8 cellular contexts compared by ENCODE assay signal in the genomic region with DNA sequence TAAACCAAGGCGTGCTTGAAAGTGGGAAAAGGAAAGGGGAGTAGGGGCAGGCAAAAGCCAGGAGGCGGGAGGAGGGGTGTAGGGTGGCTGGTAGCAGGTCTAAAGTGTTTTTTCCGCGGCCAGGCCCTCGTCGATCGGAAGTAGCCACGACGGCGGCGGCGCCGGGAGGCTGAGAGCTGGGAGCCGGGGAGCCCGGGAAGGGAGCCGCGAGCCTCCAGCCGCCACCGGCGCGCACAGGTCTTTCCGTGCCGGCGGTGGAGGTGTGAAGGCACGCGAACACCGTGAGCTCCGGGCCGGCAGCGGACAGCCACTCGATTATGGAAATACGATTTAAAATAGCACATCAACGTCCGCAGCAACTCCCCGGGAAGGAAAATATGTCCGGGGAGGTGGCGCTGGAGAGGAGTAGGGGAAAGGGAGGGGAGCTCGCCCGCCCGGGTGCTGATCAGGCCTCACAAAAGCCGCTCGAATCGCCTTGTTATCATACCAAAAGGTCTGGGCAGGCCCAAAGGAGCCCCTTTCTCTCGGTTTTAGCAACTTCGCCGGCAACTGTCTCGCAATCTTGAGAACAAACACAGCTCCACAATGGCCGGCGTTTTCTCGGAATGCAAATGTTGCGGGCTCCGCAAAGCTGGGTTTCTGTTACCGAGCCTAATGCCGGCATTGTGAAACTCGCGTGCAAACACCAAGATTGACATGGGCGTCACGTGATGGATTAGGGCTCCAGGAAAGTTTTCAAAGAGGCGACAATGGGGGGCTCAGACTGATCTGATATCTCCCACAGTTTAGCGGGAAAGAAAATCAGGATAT. TPM values are rescaled to one million over a fixed set of nuclear protein-coding genes. Genes with fewer than 3 reads are reported as not detected.
A peak's percentile ranks its signal among the peaks of the same experiment; 100 is the strongest.
DNase-seq lines count a peak whose midpoint lies in the region; ATAC-seq, FAIRE-seq and TF ChIP-seq lines count a peak whose summit lies in the region.

No MANE protein-coding gene starts in this region.

- peaks cover 0 to 31% (median 7%) of the 10 kb centered on the region in 4 donors for H3K4me1 Mint-ChIP-seq in CD4-positive, CD25-positive, alpha-beta regulatory T cell

- H3K27me3 Mint-ChIP-seq in CD4-positive, CD25-positive, alpha-beta regulatory T cell: peaks cover 62% of the 10 kb centered on the region

- ATAC-seq in CD4-positive, CD25-positive, alpha-beta regulatory T cell (ENCODE audit: low read depth in 2 of 2): no peak
- peak; percentile 67 for ATAC-seq in GM19025 (IDR thresholded peaks at IDR 0.05; ENCODE audit: low read depth, unreplicated experiment)
- peak; percentile 78 for ATAC-seq in HG03135 (IDR thresholded peaks at IDR 0.05; ENCODE audit: unreplicated experiment)
- ATAC-seq in stimulated activated naive CD8-positive, alpha-beta T cell treated with anti-CD3 and anti-CD28 coated beads, Interleukin-15, Interleukin-2, amounts not matched to agents 100 U/mL and 50 U/mL, for 24 hours: no peak

- DNase-seq in CD4-positive, CD25-positive, alpha-beta regulatory T cell: peak in 1 of 3 donors; percentile 39
- DNase-seq in NCI-H748 treated with DMSO at 0.1 percent for 48 hours (lab: John Stamatoyannopoulos, UW) (peak; percentile 52), bronchial epithelial cell (ENCODE audit: low read depth) (no peak), NCI-H1436 treated with DMSO at 0.1 percent for 48 hours (lab: John Stamatoyannopoulos, UW) (no peak)
- DNase-seq in stimulated activated naive CD8-positive, alpha-beta T cell treated with anti-CD3 and anti-CD28 coated beads, Interleukin-15, Interleukin-2, amounts not matched to agents 100 U/mL and 50 U/mL, for 24 hours: peak; percentile 19

- H3K27ac ChIP-seq in CD4-positive, CD25-positive, alpha-beta regulatory T cell (ENCODE audit: insufficient read depth, low read length, poor library complexity, severe bottlenecking): no peak overlapping the region
- H3K27ac ChIP-seq in layer of hippocampus (ENCODE audit: low read depth, low read length): peak overlapping the region; percentile 52

- H3K27me3 ChIP-seq in CD4-positive, CD25-positive, alpha-beta regulatory T cell (ENCODE audit: control insufficient read depth, insufficient read depth, low read length): peaks cover 31% of the 10 kb centered on the region
- H3K27me3 ChIP-seq in bronchial epithelial cell (ENCODE audit: control insufficient read depth, insufficient read depth, low read length): peaks cover 35% of the 10 kb centered on the region
- peaks cover 23% of the 10 kb centered on the region for H3K27me3 ChIP-seq in layer of hippocampus (ENCODE audit: control insufficient read depth, insufficient read depth, low read length)

- H3K27ac Mint-ChIP-seq in CD4-positive, CD25-positive, alpha-beta regulatory T cell: no peak overlapping the region

- H3K36me3 Mint-ChIP-seq in CD4-positive, CD25-positive, alpha-beta regulatory T cell: no peaks in the 10 kb centered on the region

- peak overlapping the region in 3 of 4 donors; percentile 67 to 74 (median 72) for H3K4me3 Mint-ChIP-seq in CD4-positive, CD25-positive, alpha-beta regulatory T cell

- H3K4me3 ChIP-seq in CD4-positive, CD25-positive, alpha-beta regulatory T cell (ENCODE audit: low read depth, low read length): peak overlapping the region; percentile 26
- peak overlapping the region; percentile 39 for H3K4me3 ChIP-seq in bronchial epithelial cell (ENCODE audit: low read depth, low read length)

- FAIRE-seq in bronchial epithelial cell (lab: Jason Lieb, UNC): no peak

- H3K36me3 ChIP-seq in CD4-positive, CD25-positive, alpha-beta regulatory T cell (ENCODE audit: control insufficient read depth, insufficient read depth, low read length): no peaks in the 10 kb centered on the region
- H3K36me3 ChIP-seq in bronchial epithelial cell (ENCODE audit: control insufficient read depth, insufficient read depth, low read length): no peaks in the 10 kb centered on the region

- TF ChIP-seq CTCF in bronchial epithelial cell (IDR thresholded peaks at IDR 0.05; ENCODE audit: insufficient read depth, low read length, severe bottlenecking): no peak

- no peaks in the 10 kb centered on the region for H3K9me3 ChIP-seq in CD4-positive, CD25-positive, alpha-beta regulatory T cell (ENCODE audit: control insufficient read depth in 2 of 2, low read length in 2 of 2)

- peaks cover 0 to 10% (median 7%) of the 10 kb centered on the region in 7 donors for H3K9me3 Mint-ChIP-seq in CD4-positive, CD25-positive, alpha-beta regulatory T cell

- H3K4me1 ChIP-seq in CD4-positive, CD25-positive, alpha-beta regulatory T cell (ENCODE audit: control insufficient read depth, insufficient read depth, low read length, poor library complexity, severe bottlenecking): peaks cover 16% of the 10 kb centered on the region

RNA-seq across cellular contexts. Expression of gene PCDH8, which starts 2.9 kb away (rescaled TPM):
- not detected for total RNA-seq in CD4-positive, CD25-positive, alpha-beta regulatory T cell
- not detected for polyA plus RNA-seq in CD4-positive, CD25-positive, alpha-beta regulatory T cell
- not detected in 2 replicates for total RNA-seq in bronchial epithelial cell

Comparison
In these comparisons a context has a peak if more than half of its experiments do, and no peak if none do; other contexts are left out.
1. ATAC-seq: peak in GM19025 (single experiment) and HG03135 (single experiment); none in CD4-positive, CD25-positive, alpha-beta regulatory T cell (0 of 2) and stimulated activated naive CD8-positive, alpha-beta T cell treated with anti-CD3 and anti-CD28 coated beads, Interleukin-15, Interleukin-2, amounts not matched to agents 100 U/mL and 50 U/mL, for 24 hours (single experiment).
2. DNase-seq: peak in NCI-H748 treated with DMSO at 0.1 percent for 48 hours (single experiment) and stimulated activated naive CD8-positive, alpha-beta T cell treated with anti-CD3 and anti-CD28 coated beads, Interleukin-15, Interleukin-2, amounts not matched to agents 100 U/mL and 50 U/mL, for 24 hours (single experiment); none in bronchial epithelial cell (single experiment) and NCI-H1436 treated with DMSO at 0.1 percent for 48 hours (single experiment).